Comparison of ENCODE assay signal across 8 cellular contexts in the genomic region with DNA sequence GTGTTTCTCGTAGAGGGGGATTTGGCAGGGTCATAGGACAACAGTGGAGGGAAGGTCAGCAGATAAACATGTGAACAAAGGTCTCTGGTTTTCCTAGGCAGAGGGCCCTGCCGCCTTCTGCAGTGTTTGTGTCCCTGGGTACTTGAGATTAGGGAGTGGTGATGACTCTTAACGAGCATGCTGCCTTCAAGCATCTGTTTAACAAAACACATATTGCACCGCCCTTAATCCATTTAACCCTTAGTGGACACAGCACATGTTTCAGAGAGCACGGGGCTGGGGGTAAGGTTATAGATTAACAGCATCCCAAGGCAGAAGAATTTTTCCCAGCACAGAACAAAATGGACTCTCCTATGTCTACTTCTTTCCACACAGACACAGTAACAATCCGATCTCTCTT. TPM values are rescaled to one million over a fixed set of nuclear protein-coding genes. Genes with fewer than 3 reads are reported as not detected.
"Had no signal": no experiment of that assay in that cellular context is flagged by ENCODE, and none has a peak within 500 bp of the region (broad histone marks: within the 10 kb centered on the region; RNA-seq: fewer than 3 reads in every experiment).

No MANE protein-coding gene starts in this region.

RNA-seq across cellular contexts. Expression of a gene that starts 26.1 kb away (rescaled TPM):
- total RNA-seq: OCI-LY7, PC-3, PC-9, RPMI7951, SJCRH30, SJSA1, SK-MEL-5 had no signal
- polyA plus RNA-seq: SK-N-SH had no signal
